Comparison of ENCODE assay signal across 16 cellular contexts in the genomic region with DNA sequence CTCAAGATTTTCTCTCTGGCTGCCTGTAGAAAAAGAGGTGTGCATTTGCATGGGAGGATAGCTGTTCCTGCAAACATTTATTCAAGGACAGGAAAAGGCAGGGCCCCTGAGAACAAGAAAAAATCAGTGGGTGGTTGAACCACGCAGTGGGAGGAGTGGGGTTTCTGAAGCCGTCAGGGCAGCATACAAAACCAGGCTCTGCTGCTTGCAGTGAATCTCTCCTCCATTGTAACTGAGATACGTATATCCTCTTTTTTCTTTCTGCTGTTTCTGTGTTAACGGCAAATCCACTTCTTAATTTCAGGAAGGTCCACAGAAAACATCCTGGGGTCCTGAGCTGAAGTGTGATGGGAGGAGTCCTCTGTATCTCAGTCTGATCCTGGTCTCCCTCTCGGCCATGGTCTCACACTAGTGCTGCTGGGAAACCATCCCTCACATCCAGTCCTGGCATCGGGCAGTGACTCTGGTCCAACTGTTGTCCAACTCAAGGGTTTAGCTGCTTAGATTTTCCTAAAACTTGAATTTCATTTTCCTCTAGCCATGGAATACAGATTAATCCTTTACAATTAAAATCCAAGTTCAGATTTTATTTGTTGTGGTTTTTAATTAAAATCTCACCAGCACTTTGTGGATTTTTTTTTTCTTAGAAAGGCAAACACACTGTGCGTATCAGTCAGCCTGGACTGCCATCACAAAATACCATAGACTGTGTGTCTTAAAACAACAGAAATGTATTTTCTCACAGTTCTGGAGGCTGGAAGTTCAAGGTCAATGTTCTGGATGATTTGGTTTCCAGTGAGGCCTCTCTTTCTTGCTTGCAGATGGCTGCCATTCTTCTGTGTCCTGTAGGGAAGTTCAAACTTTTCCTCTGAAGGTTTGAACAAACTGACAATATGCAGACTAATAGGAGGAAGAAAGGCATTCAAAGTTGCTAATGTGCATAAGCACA. TPM values are rescaled to one million over a fixed set of nuclear protein-coding genes. Genes with fewer than 3 reads are reported as not detected.
DNase-seq lines count a peak whose midpoint lies in the region; ATAC-seq and TF ChIP-seq lines count a peak whose summit lies in the region.
"Had no signal": no experiment of that assay in that cellular context is flagged by ENCODE, and none has a peak within 500 bp of the region (broad histone marks: within the 10 kb centered on the region; RNA-seq: fewer than 3 reads in every experiment).

No MANE protein-coding gene starts in this region.

- H3K4me3 ChIP-seq in dorsolateral prefrontal cortex, result no peak overlapping the region
- H3K4me3 ChIP-seq in neuron (ENCODE audit: low read length), result peak overlapping the region; percentile 30
- no peak overlapping the region for H3K4me3 ChIP-seq in brain microvascular endothelial cell (ENCODE audit: low read depth, low read length)
- no peak overlapping the region for H3K4me3 ChIP-seq in aorta (ENCODE audit: low read length in 2 of 2)
- H3K4me3 ChIP-seq: right atrium auricular region, SJCRH30 had no signal

- peak; percentile 57 to 78 for DNase-seq in NCI-H2081 (lab: John Stamatoyannopoulos, UW)
- no peak for DNase-seq in dorsolateral prefrontal cortex
- DNase-seq in brain microvascular endothelial cell, result no peak
- DNase-seq in aorta, result no peak
- no peak for DNase-seq in T-cell
- DNase-seq in activated naive CD4-positive, alpha-beta T cell treated with anti-CD3 and anti-CD28 coated beads, Interleukin-2, amount 50 U/mL, for 16 hours, result no peak
- DNase-seq: naive B cell; NCI-H1092 treated with DMSO at 0.1 percent for 48 hours; NK-92 treated with Interleukin-12 subunit alpha and Interleukin-12 subunit beta, amount 100 ng/mL, for 24 hours; SJCRH30; stimulated activated CD4-positive, alpha-beta T cell treated with anti-CD3 and anti-CD28 coated beads, Interleukin-4, amount 100 ng/mL, for 4 hours; stimulated activated naive CD4-positive, alpha-beta T cell had no signal

- H3K27ac Mint-ChIP-seq in T-cell, result no peak overlapping the region
- H3K27ac Mint-ChIP-seq: activated naive CD4-positive, alpha-beta T cell treated with anti-CD3 and anti-CD28 coated beads, Interleukin-2, amount 50 U/mL, for 24 hours had no signal

- POLR2A ChIA-PET in T-cell (lab: Charles Lee), result no interaction called here

- TF ChIP-seq CTCF in dorsolateral prefrontal cortex (IDR thresholded peaks at IDR 0.05 in 54 of 56, conservative IDR thresholded peaks at IDR 0.05 in 2 of 56; ENCODE audit: low read depth in 1 of 56, partially characterized antibody in 56 of 56), result no peak
- no peak for TF ChIP-seq CTCF in brain microvascular endothelial cell (IDR thresholded peaks at IDR 0.05; ENCODE audit: low read depth, low read length, missing control alignments)

- H3K27ac ChIP-seq in dorsolateral prefrontal cortex (peak overlapping the region in 50 of 59 donors; percentile 0 to 85 (median 61)), brain microvascular endothelial cell (no peak overlapping the region), aorta (ENCODE audit: low read depth in 1 of 2, low read length in 2 of 2) (no peak overlapping the region)
- H3K27ac ChIP-seq: right atrium auricular region, SJCRH30 had no signal

- CTCF ChIA-PET in T-cell (lab: Charles Lee), result no interaction called here

- ATAC-seq in GM18907 (IDR thresholded peaks at IDR 0.05; ENCODE audit: unreplicated experiment), result peak; percentile 44
- no peak for ATAC-seq in aorta (ENCODE audit: low FRiP score)
- no peak for ATAC-seq in T-cell (replicated peaks in 1 of 4)

- peaks cover 3 to 9% (median 6%) of the 10 kb centered on the region in 3 donors for H3K4me1 Mint-ChIP-seq in T-cell

- H3K36me3 ChIP-seq in neuron (ENCODE audit: insufficient read depth, low read length) (no peaks in the 10 kb centered on the region), brain microvascular endothelial cell (replicated peaks) (no peaks in the 10 kb centered on the region), aorta (ENCODE audit: control insufficient read depth in 1 of 2, insufficient read depth in 2 of 2, low read length in 1 of 2) (no peaks in the 10 kb centered on the region)
- H3K36me3 ChIP-seq: SJCRH30 had no signal

- intact Hi-C loops in dorsolateral prefrontal cortex (cut with DNase I) (no loop called here), aorta (cut with DNase I) (no loop called here)

- H3K9me3 ChIP-seq in neuron (ENCODE audit: low read length), result no peaks in the 10 kb centered on the region
- H3K9me3 ChIP-seq in aorta (ENCODE audit: control insufficient read depth, low read length), result no peaks in the 10 kb centered on the region
- H3K9me3 ChIP-seq: right atrium auricular region, SJCRH30 had no signal

- H3K4me3 Mint-ChIP-seq in T-cell, result no peak overlapping the region
- H3K4me3 Mint-ChIP-seq: activated naive CD4-positive, alpha-beta T cell treated with anti-CD3 and anti-CD28 coated beads, Interleukin-2, amount 50 U/mL, for 24 hours had no signal

- in situ Hi-C loops in brain microvascular endothelial cell (cut with HindIII; ENCODE audit: low pct_ligation_motif_present, low sequenced_read_pairs), result no loop called here

- peak overlapping the region; percentile 25 for H2AFZ ChIP-seq in neuron (ENCODE audit: low read depth, low read length)

- WGBS in aorta, 2 donors, result 37% methylated on average over 7 of the region's 7 CpGs

- H3K27me3 ChIP-seq in dorsolateral prefrontal cortex (peaks cover 0 to 1% (median 0%) of the 10 kb centered on the region in 45 donors), neuron (ENCODE audit: insufficient read depth, low read length) (no peaks in the 10 kb centered on the region), brain microvascular endothelial cell (replicated peaks) (no peaks in the 10 kb centered on the region), aorta (ENCODE audit: control insufficient read depth in 1 of 2, insufficient read depth in 2 of 2, low read length in 1 of 2) (no peaks in the 10 kb centered on the region)
- H3K27me3 ChIP-seq: right atrium auricular region had no signal

- peaks cover 27% of the 10 kb centered on the region for H3K4me1 ChIP-seq in neuron (ENCODE audit: insufficient read depth, low read length)
- no peaks in the 10 kb centered on the region for H3K4me1 ChIP-seq in aorta (ENCODE audit: control insufficient read depth in 1 of 2, insufficient read depth in 2 of 2, low read length in 2 of 2)

- no peaks in the 10 kb centered on the region for H3K9me3 Mint-ChIP-seq in T-cell
- H3K9me3 Mint-ChIP-seq: activated naive CD4-positive, alpha-beta T cell treated with anti-CD3 and anti-CD28 coated beads, Interleukin-2, amount 50 U/mL, for 24 hours had no signal

- H3K36me3 Mint-ChIP-seq in T-cell, result no peaks in the 10 kb centered on the region
- H3K36me3 Mint-ChIP-seq: activated naive CD4-positive, alpha-beta T cell treated with anti-CD3 and anti-CD28 coated beads, Interleukin-2, amount 50 U/mL, for 24 hours; naive B cell had no signal

- H3K27me3 Mint-ChIP-seq in T-cell, result peaks cover 5 to 8% of the 10 kb centered on the region in 2 donors
- H3K27me3 Mint-ChIP-seq: activated naive CD4-positive, alpha-beta T cell treated with anti-CD3 and anti-CD28 coated beads, Interleukin-2, amount 50 U/mL, for 24 hours had no signal

RNA-seq across cellular contexts. Expression of gene KCNF1, which starts 26.9 kb away (rescaled TPM):
- 10 to 100 TPM; 16.9 to 84.7 (median 42.5) TPM for total RNA-seq in dorsolateral prefrontal cortex
- not detected for total RNA-seq in aorta
- not detected for polyA plus RNA-seq in aorta
- not detected for total RNA-seq in T-cell

Comparison
In these comparisons a context has a peak if more than half of its experiments do, and no peak if none do; other contexts are left out.
1. DNase-seq: peak in NCI-H2081 (2 of 2); none in dorsolateral prefrontal cortex (0 of 10), brain microvascular endothelial cell (single experiment), aorta (0 of 2), T-cell (0 of 34) and activated naive CD4-positive, alpha-beta T cell treated with anti-CD3 and anti-CD28 coated beads, Interleukin-2, amount 50 U/mL, for 16 hours (single experiment).
2. H3K27ac ChIP-seq: peak in dorsolateral prefrontal cortex (50 of 59); none in brain microvascular endothelial cell (single experiment) and aorta (0 of 2).
3. RNA of gene KCNF1, which starts 26.9 kb away (total RNA-seq): 16.9 to 84.7 TPM in dorsolateral prefrontal cortex; not detected in aorta and not detected in T-cell; every median in the first group is over 10 times any median in the second.